23 cellular contexts compared by ENCODE assay signal in the genomic region with DNA sequence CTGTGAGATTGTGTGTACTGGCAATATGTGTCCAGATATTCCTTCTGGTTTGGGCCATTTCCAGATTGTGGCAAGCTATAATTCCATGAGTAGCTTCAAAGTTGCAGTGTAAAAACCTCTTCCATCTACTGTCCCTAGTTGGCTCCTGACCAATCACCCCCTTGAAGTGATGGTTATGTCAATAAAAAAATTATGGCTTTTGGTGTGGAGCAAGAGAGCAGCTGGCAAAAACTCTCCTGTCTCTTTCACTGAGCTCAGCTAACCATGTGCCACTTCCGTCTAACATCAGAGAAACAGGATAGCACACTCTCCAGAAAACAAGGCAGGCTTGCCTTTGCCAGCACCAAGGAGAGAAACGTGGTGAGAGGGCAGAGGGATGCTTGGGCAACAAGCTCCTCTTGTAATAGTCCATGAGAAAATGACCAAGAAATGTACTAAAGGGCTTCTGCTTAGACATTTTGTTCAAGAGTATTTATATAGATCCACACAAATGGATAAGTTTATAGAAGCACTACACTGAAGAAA.
DNase-seq lines count a peak whose midpoint lies in the region; TF ChIP-seq lines count a peak whose summit lies in the region.
"Had no signal": no experiment of that assay in that cellular context is flagged by ENCODE, and none has a peak within 500 bp of the region (broad histone marks: within the 10 kb centered on the region; RNA-seq: fewer than 3 reads in every experiment).

No MANE protein-coding gene starts in this region.

- no peak overlapping the region for H2AFZ ChIP-seq in mesenchymal stem cell (ENCODE audit: low read depth, low read length)
- H2AFZ ChIP-seq: parathyroid adenoma had no signal

- no peak overlapping the region for H2BK15ac ChIP-seq in mesenchymal stem cell (ENCODE audit: low read depth, poor library complexity, severe bottlenecking)

- H3K14ac ChIP-seq in mesenchymal stem cell (ENCODE audit: low read length in 2 of 2): no peak overlapping the region

- H3K27me3 ChIP-seq in mesenchymal stem cell (ENCODE audit: control insufficient read depth in 1 of 2, insufficient read depth in 1 of 2, low read length in 2 of 2): no peaks in the 10 kb centered on the region
- H3K27me3 ChIP-seq: foreskin keratinocyte, sigmoid colon, tibial nerve had no signal

- no peak overlapping the region for H3K18ac ChIP-seq in mesenchymal stem cell (ENCODE audit: low read depth in 1 of 2, low read length in 2 of 2)

- H2BK5ac ChIP-seq in mesenchymal stem cell (ENCODE audit: low read depth, low read length, poor library complexity, severe bottlenecking): no peak overlapping the region

- no peak overlapping the region for H2BK12ac ChIP-seq in mesenchymal stem cell (ENCODE audit: low read length in 2 of 2)

- no peaks in the 10 kb centered on the region for H3K9me3 ChIP-seq in mesenchymal stem cell (ENCODE audit: control insufficient read depth, low read length)

- no peaks in the 10 kb centered on the region for H3K79me1 ChIP-seq in mesenchymal stem cell (replicated peaks; ENCODE audit: low read length, poor library complexity, severe bottlenecking)

- H3K36me3 ChIP-seq in mesenchymal stem cell (ENCODE audit: control insufficient read depth in 1 of 2, insufficient read depth in 2 of 2, low read depth in 1 of 2, low read length in 2 of 2): no peaks in the 10 kb centered on the region
- H3K36me3 ChIP-seq: sigmoid colon, tibial nerve had no signal

- peak overlapping the region; percentile 13; the same call in 1 of the 2 replicates for H3K27ac ChIP-seq in VCaP
- H3K27ac ChIP-seq in mesenchymal stem cell (ENCODE audit: low read length, poor library complexity, severe bottlenecking): no peak overlapping the region
- H3K27ac ChIP-seq: 22Rv1, foreskin keratinocyte, parathyroid adenoma, sigmoid colon, tibial nerve had no signal

- H3K4me3 ChIP-seq in mesenchymal stem cell (ENCODE audit: insufficient read depth in 1 of 2, low read depth in 1 of 2, low read length in 2 of 2): no peak overlapping the region
- H3K4me3 ChIP-seq: sigmoid colon, tibial nerve had no signal

- H3K4me1 ChIP-seq in mesenchymal stem cell (ENCODE audit: control insufficient read depth, insufficient read depth, low read depth, low read length): no peaks in the 10 kb centered on the region
- H3K4me1 ChIP-seq: foreskin keratinocyte, parathyroid adenoma, sigmoid colon, tibial nerve had no signal

- H3K23ac ChIP-seq in mesenchymal stem cell (ENCODE audit: low read length in 2 of 2): no peak overlapping the region

- DNase-seq in NCI-H1417 (lab: John Stamatoyannopoulos, UW) (peak; percentile 40 to 73 (median 41)), NCI-H1417 treated with DMSO at 0.1 percent for 48 hours (lab: John Stamatoyannopoulos, UW) (no peak), NCI-H2171 (lab: John Stamatoyannopoulos, UW) (peak; percentile 41), HPDE6-E6E7 (ENCODE audit: extremely low spot score) (no peak), mesenchymal stem cell (no peak)
- no peak for DNase-seq in activated naive CD4-positive, alpha-beta T cell treated with anti-CD3 and anti-CD28 coated beads, Interleukin-2, amount 50 U/mL, for 16 hours
- DNase-seq in activated CD4-positive, alpha-beta T cell treated with anti-CD3 and anti-CD28 coated beads, Interleukin-2, amount 50 U/mL, for 1 hour: no peak
- DNase-seq: activated CD8-positive, alpha-beta memory T cell treated with anti-CD3 and anti-CD28 coated beads for 24 hours; activated naive CD8-positive, alpha-beta T cell treated with anti-CD3 and anti-CD28 coated beads, Interleukin-2, amount 10 ng/mL, durations not matched to agents 7 days and 5 days; foreskin keratinocyte; GDM1; H7; hypothalamus; mammary epithelial cell; naive thymus-derived CD4-positive, alpha-beta T cell; sigmoid colon; stimulated activated CD4-positive, alpha-beta T cell treated with anti-CD3 and anti-CD28 coated beads, Interleukin-1b, Interleukin-23, amount 100 ng/mL, for 48 hours; stimulated activated naive CD4-positive, alpha-beta T cell treated with Interleukin-2 at 50 U/mL for 16 hours; T-helper 9 cell had no signal

- no peak overlapping the region for H2BK120ac ChIP-seq in mesenchymal stem cell (ENCODE audit: low read depth, low read length)

- WGBS in mesenchymal stem cell: no CpG with 5 or more reads among the region's 2 CpGs

- no peak overlapping the region for H3K4me2 ChIP-seq in mesenchymal stem cell (ENCODE audit: low read length, poor library complexity, severe bottlenecking)

- H3K4ac ChIP-seq in mesenchymal stem cell (ENCODE audit: low read depth in 1 of 2, low read length in 2 of 2): no peak overlapping the region

- H2AK5ac ChIP-seq in mesenchymal stem cell (ENCODE audit: low read length, severe bottlenecking): no peak overlapping the region

- H4K91ac ChIP-seq in mesenchymal stem cell (ENCODE audit: low read length): no peak overlapping the region

- TF ChIP-seq CTCF in VCaP (conservative IDR thresholded peaks at IDR 0.05): no peak

- no peak overlapping the region for H3K9ac ChIP-seq in mesenchymal stem cell (ENCODE audit: low read length)
- H3K9ac ChIP-seq: parathyroid adenoma had no signal

- no peak overlapping the region for H4K8ac ChIP-seq in mesenchymal stem cell (ENCODE audit: low read length)

Comparison
In these comparisons a context has a peak if more than half of its experiments do, and no peak if none do; other contexts are left out.
1. DNase-seq: peak in NCI-H1417 (3 of 3) and NCI-H2171 (single experiment); none in NCI-H1417 treated with DMSO at 0.1 percent for 48 hours (single experiment), activated naive CD4-positive, alpha-beta T cell treated with anti-CD3 and anti-CD28 coated beads, Interleukin-2, amount 50 U/mL, for 16 hours (single experiment), HPDE6-E6E7 (single experiment), activated CD4-positive, alpha-beta T cell treated with anti-CD3 and anti-CD28 coated beads, Interleukin-2, amount 50 U/mL, for 1 hour (single experiment) and mesenchymal stem cell (single experiment).